14 cellular contexts compared by ENCODE assay signal in genomic region chr10:96254976-96255375, GRCh38. TPM values are rescaled to one million over a fixed set of nuclear protein-coding genes. Genes with fewer than 3 reads are reported as not detected.
DNase-seq lines count a peak whose midpoint lies in the region; FAIRE-seq lines count a peak whose summit lies in the region.
"Had no signal": no experiment of that assay in that cellular context is flagged by ENCODE, and none has a peak within 500 bp of the region (broad histone marks: within the 10 kb centered on the region; RNA-seq: fewer than 3 reads in every experiment).

No MANE protein-coding gene starts in this region.

- no peak overlapping the region for H3K23ac ChIP-seq in neuronal stem cell (ENCODE audit: low read depth, low read length, poor library complexity)

- H2BK5ac ChIP-seq in neuronal stem cell (ENCODE audit: low read length), result no peak overlapping the region

- no peak overlapping the region for H2AK5ac ChIP-seq in neuronal stem cell (ENCODE audit: low read depth, low read length)

- peak overlapping the region; percentile 48 for H3K18ac ChIP-seq in neuronal stem cell (ENCODE audit: low read length)

- no peak overlapping the region for H2BK15ac ChIP-seq in neuronal stem cell (ENCODE audit: low read length)

- no peak overlapping the region for H4K91ac ChIP-seq in neuronal stem cell (ENCODE audit: low read depth, low read length, poor library complexity)

- no peak for DNase-seq in GM19239 (ENCODE audit: insufficient read length, low spot score)
- DNase-seq in islet precursor cell, result peak; percentile 53
- no peak for DNase-seq in neuronal stem cell (ENCODE audit: low spot score)
- no peak for DNase-seq in NCI-H1694 (lab: John Stamatoyannopoulos, UW)
- no peak for DNase-seq in ACHN
- DNase-seq in caudate nucleus (lab: John Stamatoyannopoulos, UW), result no peak
- no peak for DNase-seq in HUDEP-2 (lab: John Stamatoyannopoulos, UW; ENCODE audit: unreplicated experiment in 76 of 76)
- DNase-seq: KBM-7 had no signal

- H4K8ac ChIP-seq in neuronal stem cell (ENCODE audit: low read depth, low read length), result no peak overlapping the region

- H3K27ac ChIP-seq in neuronal stem cell (replicated peaks; ENCODE audit: low read length) (no peak overlapping the region), caudate nucleus (ENCODE audit: low read depth, low read length) (no peak overlapping the region)
- H3K27ac ChIP-seq: A549, BLaER1 had no signal

- H3K4me3 ChIP-seq in neuronal stem cell (ENCODE audit: low read length in 2 of 2), result no peak overlapping the region
- H3K4me3 ChIP-seq: A549, BLaER1, GM12878, HAP-1 had no signal

- H2BK12ac ChIP-seq in neuronal stem cell (ENCODE audit: low read length), result no peak overlapping the region

- no peak overlapping the region for H2AFZ ChIP-seq in neuronal stem cell (ENCODE audit: low read length)

- in situ Hi-C loops in ACHN (cut with HindIII; ENCODE audit: low pct_ligation_motif_present, low pct_unique_long_range_greater_than_20kb, low sequenced_read_pairs), result no loop called here

- no peak overlapping the region for H3K9ac ChIP-seq in neuronal stem cell (ENCODE audit: low read depth, low read length, poor library complexity)
- H3K9ac ChIP-seq: BLaER1 had no signal

- no peaks in the 10 kb centered on the region for H3K79me1 ChIP-seq in neuronal stem cell (ENCODE audit: low read depth, low read length)

- H3K4ac ChIP-seq in neuronal stem cell (ENCODE audit: low read length), result no peak overlapping the region

- peaks cover 0 to 2% of the 10 kb centered on the region in 2 donors for H3K4me1 ChIP-seq in neuronal stem cell (ENCODE audit: control insufficient read depth in 2 of 2, insufficient read depth in 1 of 2, low read depth in 1 of 2, low read length in 2 of 2)
- H3K4me1 ChIP-seq: A549, HAP-1 had no signal

- H3K14ac ChIP-seq in neuronal stem cell (ENCODE audit: low read length), result no peak overlapping the region

- no peaks in the 10 kb centered on the region for H3K9me3 ChIP-seq in neuronal stem cell (replicated peaks in 1 of 2; ENCODE audit: control insufficient read depth in 2 of 2, insufficient read depth in 1 of 2, low read depth in 1 of 2, low read length in 2 of 2)
- H3K9me3 ChIP-seq: A549, BLaER1, HAP-1 had no signal

- WGBS in neuronal stem cell (ENCODE audit: extremely low coverage in 2 of 2, insufficient read length in 2 of 2, insufficient replicate concordance in 1 of 2), 2 donors, result no CpG with 5 or more reads among the region's 5 CpGs

- FAIRE-seq in GM19239 (lab: Jason Lieb, UNC), result peak; percentile 4
- FAIRE-seq: A549, GM12878, HepG2 had no signal

- no peak overlapping the region for H2BK120ac ChIP-seq in neuronal stem cell (ENCODE audit: low read depth, low read length)

- peaks cover 0 to 14% (median 0%) of the 10 kb centered on the region in 3 experiments for H3K27me3 ChIP-seq in neuronal stem cell (ENCODE audit: control insufficient read depth in 3 of 3, insufficient read depth in 3 of 3, low read depth in 1 of 3, low read length in 3 of 3)
- H3K27me3 ChIP-seq: BLaER1 had no signal

- H3K4me2 ChIP-seq in neuronal stem cell (ENCODE audit: insufficient read depth, low read length, poor library complexity, severe bottlenecking), result no peak overlapping the region
- H3K4me2 ChIP-seq: A549, BLaER1 had no signal

- H3K36me3 ChIP-seq in neuronal stem cell (replicated peaks in 1 of 2; ENCODE audit: control insufficient read depth in 2 of 2, insufficient read depth in 2 of 2, low read length in 2 of 2), result no peaks in the 10 kb centered on the region
- H3K36me3 ChIP-seq: HAP-1 had no signal

RNA-seq across cellular contexts. Expression of gene BLNK, which starts 16.4 kb away (rescaled TPM):
- not detected for polyA plus RNA-seq in neuronal stem cell (2013, experiment 1 of 2)
- polyA plus RNA-seq in neuronal stem cell (2013, experiment 2 of 2), result not detected
- polyA plus RNA-seq: A549, H1, HepG2 had no signal

RNA-seq across cellular contexts. Expression of gene DNTT, which starts 49.3 kb away (rescaled TPM):
- not detected for polyA plus RNA-seq in neuronal stem cell (2013, experiment 1 of 2)
- not detected for polyA plus RNA-seq in neuronal stem cell (2013, experiment 2 of 2)
- polyA plus RNA-seq: A549, H1, HepG2 had no signal
